Comparison of ENCODE assay signal across 39 cellular contexts in genomic region chr11:124214027-124214426, GRCh38. TPM values are rescaled to one million over a fixed set of nuclear protein-coding genes. Genes with fewer than 3 reads are reported as not detected.
"Had no signal": no experiment of that assay in that cellular context is flagged by ENCODE, and none has a peak within 500 bp of the region (broad histone marks: within the 10 kb centered on the region; RNA-seq: fewer than 3 reads in every experiment).

No MANE protein-coding gene starts in this region.

- H3K27me3 ChIP-seq: MG63 had no signal

- H3K4me3 ChIP-seq: MG63 had no signal

- H3K9me3 ChIP-seq: MG63 had no signal

- H3K36me3 ChIP-seq: MG63 had no signal

- DNase-seq: Karpas-422, Kasumi-1, MG63, MM.1S, MV-4-11, NCI-H1048, NCI-H1092, NCI-H1092 treated with DMSO at 0.1 percent for 48 hours, NCI-H1105, NCI-H1105 treated with DMSO at 0.1 percent for 48 hours, NCI-H1417, NCI-H1417 treated with DMSO at 0.1 percent for 48 hours, NCI-H1436, NCI-H1436 treated with DMSO at 0.1 percent for 48 hours, NCI-H146, NCI-H1694, NCI-H1694 treated with DMSO at 0.1 percent for 48 hours, NCI-H187, NCI-H187 treated with DMSO at 0.1 percent for 48 hours, NCI-H1930, NCI-H2029, NCI-H2029 treated with DMSO at 0.1 percent for 48 hours, NCI-H2081, NCI-H2081 treated with DMSO at 0.1 percent for 48 hours, NCI-H2107, NCI-H2171, NCI-H2171 treated with DMSO at 0.1 percent for 48 hours, NCI-H2227 treated with DMSO at 0.1 percent for 48 hours, NCI-H226, NCI-H345, NCI-H446, NCI-H446 treated with DMSO at 0.1 percent for 48 hours, NCI-H510A, NCI-H510A treated with DMSO at 0.1 percent for 48 hours, NCI-H524 had no signal

RNA-seq across cellular contexts. Expression of gene OR8G1, which starts 26.9 kb away (rescaled TPM):
- total RNA-seq: LHCN-M2, M059J, MCF 10A, NCI-H460 had no signal

RNA-seq across cellular contexts. Expression of gene OR10D3, which starts 30.9 kb away (rescaled TPM):
- total RNA-seq: LHCN-M2, M059J, MCF 10A, NCI-H460 had no signal

RNA-seq across cellular contexts. Expression of gene OR8G5, which starts 42.1 kb away (rescaled TPM):
- total RNA-seq: LHCN-M2, M059J, MCF 10A, NCI-H460 had no signal
